In the genomic region with DNA sequence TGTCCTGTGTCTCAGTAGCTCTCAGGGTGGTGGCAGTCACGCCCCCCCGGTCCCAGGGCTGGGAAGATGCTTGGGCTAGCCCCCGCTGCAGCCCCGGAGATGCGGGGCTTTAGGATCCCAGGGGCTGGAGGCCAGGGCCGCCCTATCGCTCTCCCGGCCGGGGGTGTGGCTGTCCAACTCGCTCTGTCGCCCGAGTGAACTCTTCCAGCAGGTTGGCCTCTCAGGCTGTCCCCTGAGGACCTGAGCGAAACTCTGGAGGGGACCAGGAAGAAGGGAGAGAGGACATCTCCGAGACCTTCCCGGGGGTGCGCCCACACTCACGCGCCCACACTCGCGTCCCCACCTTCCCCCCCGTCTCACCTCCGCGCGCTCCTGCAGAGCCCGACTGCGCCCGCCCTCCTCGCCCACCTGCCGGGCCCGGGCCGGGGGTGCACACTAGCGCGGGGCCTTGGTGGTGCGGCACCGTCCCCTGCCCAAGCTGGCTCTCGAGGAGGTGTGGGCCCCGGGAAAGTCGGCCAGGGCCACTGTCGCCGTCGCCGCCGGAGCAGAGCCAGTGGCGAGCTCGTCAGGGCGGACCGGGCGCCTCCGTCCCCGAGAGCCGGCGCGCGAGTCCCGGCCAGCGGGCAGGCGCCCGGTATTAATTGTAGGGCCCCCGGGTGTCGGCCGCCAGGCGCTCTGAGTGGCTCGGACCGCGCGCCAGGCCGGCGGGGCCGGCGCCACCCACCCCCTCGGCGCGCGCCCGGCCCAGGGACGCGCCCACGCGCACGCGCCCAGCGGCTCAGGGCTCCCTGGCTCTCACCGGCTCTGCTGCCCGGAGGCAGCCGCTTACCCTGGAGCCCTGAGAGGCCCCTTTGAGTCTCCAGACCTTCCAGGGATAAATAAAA, we compare ENCODE assay signal across 8 cellular contexts.
DNase-seq lines count a peak whose midpoint lies in the region; ATAC-seq, FAIRE-seq and TF ChIP-seq lines count a peak whose summit lies in the region.

No MANE protein-coding gene starts in this region.

- peaks cover 29% of the 10 kb centered on the region for H4K20me1 ChIP-seq in astrocyte (ENCODE audit: insufficient read depth, low read length)

- H3K9ac ChIP-seq in astrocyte (ENCODE audit: low read length) = peak overlapping the region; percentile 88
- H3K9ac ChIP-seq in rectal smooth muscle tissue (ENCODE audit: low read length) = peak overlapping the region; percentile 93

- H3K36me3 Mint-ChIP-seq in astrocyte (ENCODE audit: low read depth, unreplicated experiment) = no peaks in the 10 kb centered on the region

- FAIRE-seq in astrocyte (lab: Jason Lieb, UNC) = no peak

- no peak overlapping the region for H3K27ac Mint-ChIP-seq in astrocyte (ENCODE audit: unreplicated experiment)

- H3K36me3 ChIP-seq in astrocyte (ENCODE audit: insufficient read depth, low read length) (no peaks in the 10 kb centered on the region), rectal smooth muscle tissue (ENCODE audit: control insufficient read depth, insufficient read depth, low read length) (no peaks in the 10 kb centered on the region)

- H3K4me1 ChIP-seq in astrocyte (ENCODE audit: insufficient read depth, low read length) (peaks cover 15% of the 10 kb centered on the region), rectal smooth muscle tissue (ENCODE audit: control insufficient read depth, insufficient read depth, low read length) (peaks cover 15% of the 10 kb centered on the region)

- peaks cover 19% of the 10 kb centered on the region for H3K4me1 Mint-ChIP-seq in astrocyte (ENCODE audit: low read depth, unreplicated experiment)

- peaks cover 45% of the 10 kb centered on the region for H3K79me2 ChIP-seq in astrocyte (ENCODE audit: insufficient read depth, low read length)

- TF ChIP-seq CTCF in astrocyte (IDR thresholded peaks at IDR 0.05; ENCODE audit: insufficient read depth, low read depth, low read length) = no peak

- peak overlapping the region; percentile 79 for H3K4me3 ChIP-seq in astrocyte (ENCODE audit: insufficient read depth, low read depth, low read length)
- H3K4me3 ChIP-seq in rectal smooth muscle tissue (ENCODE audit: low read length) = peak overlapping the region; percentile 86

- H3K27me3 ChIP-seq in astrocyte (ENCODE audit: insufficient read depth, low read length) (no peaks in the 10 kb centered on the region), rectal smooth muscle tissue (ENCODE audit: control insufficient read depth, insufficient read depth, low read length) (no peaks in the 10 kb centered on the region)

- no peaks in the 10 kb centered on the region for H3K9me3 ChIP-seq in astrocyte (ENCODE audit: insufficient read depth, low read depth, low read length)

- peaks cover 2% of the 10 kb centered on the region for H3K9me3 Mint-ChIP-seq in astrocyte (ENCODE audit: unreplicated experiment)

- H3K27ac ChIP-seq in astrocyte (ENCODE audit: low read depth, low read length) = peak overlapping the region; percentile 71
- H3K27ac ChIP-seq in rectal smooth muscle tissue (ENCODE audit: low read depth, low read length) = peak overlapping the region; percentile 100

- peaks cover 11% of the 10 kb centered on the region for H3K27me3 Mint-ChIP-seq in astrocyte (ENCODE audit: low read depth, unreplicated experiment)

- peak overlapping the region; percentile 96 for H3K4me2 ChIP-seq in astrocyte (ENCODE audit: low read length)

- DNase-seq in NCI-H82 (lab: John Stamatoyannopoulos, UW) = peak; percentile 38
- DNase-seq in NCI-H82 treated with DMSO at 0.1 percent for 48 hours (lab: John Stamatoyannopoulos, UW; ENCODE audit: unreplicated experiment) = no peak
- peak; percentile 33 to 57 for DNase-seq in SHP77 (lab: John Stamatoyannopoulos, UW)
- DNase-seq in astrocyte (ENCODE audit: low read depth) = peak; percentile 50
- DNase-seq in hepatic stellate cell (ENCODE audit: low spot score) = peak; percentile 84

- H3K4me3 Mint-ChIP-seq in astrocyte (ENCODE audit: unreplicated experiment) = peak overlapping the region; percentile 84

- ATAC-seq in HG03520 (IDR thresholded peaks at IDR 0.05; ENCODE audit: unreplicated experiment) = no peak
- ATAC-seq in GM19351 (IDR thresholded peaks at IDR 0.05; ENCODE audit: unreplicated experiment) = no peak

- H2AFZ ChIP-seq in astrocyte (ENCODE audit: low read depth, low read length) = peak overlapping the region; percentile 79
